ENCODE assay signal across 1 cellular context in the genomic region with DNA sequence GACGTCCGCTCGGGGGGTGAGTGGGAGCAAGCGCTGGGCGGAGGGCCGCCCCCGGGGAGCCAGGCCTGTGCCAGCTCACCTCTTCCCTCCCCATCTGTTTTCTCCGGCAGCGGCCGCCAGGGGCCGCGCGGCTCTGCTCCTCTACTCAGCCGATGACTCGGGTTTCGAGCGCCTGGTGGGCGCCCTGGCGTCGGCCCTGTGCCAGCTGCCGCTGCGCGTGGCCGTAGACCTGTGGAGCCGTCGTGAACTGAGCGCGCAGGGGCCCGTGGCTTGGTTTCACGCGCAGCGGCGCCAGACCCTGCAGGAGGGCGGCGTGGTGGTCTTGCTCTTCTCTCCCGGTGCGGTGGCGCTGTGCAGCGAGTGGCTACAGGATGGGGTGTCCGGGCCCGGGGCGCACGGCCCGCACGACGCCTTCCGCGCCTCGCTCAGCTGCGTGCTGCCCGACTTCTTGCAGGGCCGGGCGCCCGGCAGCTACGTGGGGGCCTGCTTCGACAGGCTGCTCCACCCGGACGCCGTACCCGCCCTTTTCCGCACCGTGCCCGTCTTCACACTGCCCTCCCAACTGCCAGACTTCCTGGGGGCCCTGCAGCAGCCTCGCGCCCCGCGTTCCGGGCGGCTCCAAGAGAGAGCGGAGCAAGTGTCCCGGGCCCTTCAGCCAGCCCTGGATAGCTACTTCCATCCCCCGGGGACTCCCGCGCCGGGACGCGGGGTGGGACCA.
TF ChIP-seq lines count a peak whose summit lies in the region.

No MANE protein-coding gene starts in this region.

TF ChIP-seq in H1, 55 proteins besides CTCF, POLR2A, EP300 and RAD21:
- no peak for TF ChIP-seq JUN (IDR thresholded peaks at IDR 0.05; ENCODE audit: low read depth, low read length)
- peak; percentile 35; the same call in 1 of the 2 replicates for TF ChIP-seq TBP (IDR thresholded peaks at IDR 0.05; ENCODE audit: low read depth, low read length)
- TF ChIP-seq KDM5A (IDR thresholded peaks at IDR 0.05; ENCODE audit: low read length): no peak
- TF ChIP-seq, protein P1, sequence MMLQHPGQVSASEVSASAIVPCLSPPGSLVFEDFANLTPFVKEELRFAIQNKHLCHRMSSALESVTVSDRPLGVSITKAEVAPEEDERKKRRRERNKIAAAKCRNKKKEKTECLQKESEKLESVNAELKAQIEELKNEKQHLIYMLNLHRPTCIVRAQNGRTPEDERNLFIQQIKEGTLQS (IDR thresholded peaks at IDR 0.05; ENCODE audit: insufficient read depth, low read depth, low read length): no peak
- TF ChIP-seq SUZ12 (IDR thresholded peaks at IDR 0.05; ENCODE audit: low read length): 0 out of 2 replicates have a peak, but pooled peaks have one; percentile 2
- no peak for TF ChIP-seq CHD2 (IDR thresholded peaks at IDR 0.05; ENCODE audit: low read length)
- no peak for TF ChIP-seq FOSL1 (IDR thresholded peaks at IDR 0.05; ENCODE audit: insufficient read depth, low read depth, low read length)
- TF ChIP-seq SAP30 (IDR thresholded peaks at IDR 0.05; ENCODE audit: insufficient read depth, insufficient replicate concordance, low read length): no peak
- TF ChIP-seq TAF7 (optimal IDR thresholded peaks at IDR 0.05; ENCODE audit: borderline replicate concordance, low read depth, low read length): peak; percentile 26
- TF ChIP-seq BACH1 (IDR thresholded peaks at IDR 0.05; ENCODE audit: low read length): peak; percentile 18; the same call in 1 of the 2 replicates
- peak; percentile 54 for TF ChIP-seq RNF2 (IDR thresholded peaks at IDR 0.05; ENCODE audit: borderline replicate concordance, low read depth, low read length, missing control alignments, poor library complexity, severe bottlenecking)
- TF ChIP-seq HDAC2 (IDR thresholded peaks at IDR 0.05; ENCODE audit: borderline replicate concordance in 1 of 2, low read depth in 2 of 2, low read length in 2 of 2): no peak
- 0 out of 2 replicates have a peak, but pooled peaks have one; percentile 11 for TF ChIP-seq SP4 (IDR thresholded peaks at IDR 0.05; ENCODE audit: low read length)
- TF ChIP-seq RFX5 (IDR thresholded peaks at IDR 0.05; ENCODE audit: borderline replicate concordance, low read depth, low read length): no peak
- TF ChIP-seq, protein P2, sequence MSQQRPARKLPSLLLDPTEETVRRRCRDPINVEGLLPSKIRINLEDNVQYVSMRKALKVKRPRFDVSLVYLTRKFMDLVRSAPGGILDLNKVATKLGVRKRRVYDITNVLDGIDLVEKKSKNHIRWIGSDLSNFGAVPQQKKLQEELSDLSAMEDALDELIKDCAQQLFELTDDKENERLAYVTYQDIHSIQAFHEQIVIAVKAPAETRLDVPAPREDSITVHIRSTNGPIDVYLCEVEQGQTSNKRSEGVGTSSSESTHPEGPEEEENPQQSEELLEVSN (IDR thresholded peaks at IDR 0.05): peak; percentile 96
- TF ChIP-seq, protein P3, sequence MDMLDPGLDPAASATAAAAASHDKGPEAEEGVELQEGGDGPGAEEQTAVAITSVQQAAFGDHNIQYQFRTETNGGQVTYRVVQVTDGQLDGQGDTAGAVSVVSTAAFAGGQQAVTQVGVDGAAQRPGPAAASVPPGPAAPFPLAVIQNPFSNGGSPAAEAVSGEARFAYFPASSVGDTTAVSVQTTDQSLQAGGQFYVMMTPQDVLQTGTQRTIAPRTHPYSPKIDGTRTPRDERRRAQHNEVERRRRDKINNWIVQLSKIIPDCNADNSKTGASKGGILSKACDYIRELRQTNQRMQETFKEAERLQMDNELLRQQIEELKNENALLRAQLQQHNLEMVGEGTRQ (IDR thresholded peaks at IDR 0.05; ENCODE audit: low read length): no peak
- TF ChIP-seq, protein P4, sequence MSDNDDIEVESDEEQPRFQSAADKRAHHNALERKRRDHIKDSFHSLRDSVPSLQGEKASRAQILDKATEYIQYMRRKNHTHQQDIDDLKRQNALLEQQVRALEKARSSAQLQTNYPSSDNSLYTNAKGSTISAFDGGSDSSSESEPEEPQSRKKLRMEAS (IDR thresholded peaks at IDR 0.05): peak; percentile 82
- no peak for TF ChIP-seq CTBP2 (IDR thresholded peaks at IDR 0.05; ENCODE audit: borderline replicate concordance, insufficient read depth, insufficient read length, low read length)
- TF ChIP-seq GTF2F1 (IDR thresholded peaks at IDR 0.05; ENCODE audit: borderline replicate concordance, low read depth, low read length): 0 out of 2 replicates have a peak, but pooled peaks have one; percentile 41
- TF ChIP-seq KDM4A (IDR thresholded peaks at IDR 0.05; ENCODE audit: low read depth, low read length, severe bottlenecking): peak; percentile 83
- TF ChIP-seq BCL11A (IDR thresholded peaks at IDR 0.05; ENCODE audit: low read depth in 2 of 2, low read length in 2 of 2): no peak
- TF ChIP-seq SIN3A (conservative IDR thresholded peaks at IDR 0.05 in 1 of 2, IDR thresholded peaks at IDR 0.05 in 1 of 2; ENCODE audit: low read depth in 1 of 2, low read length in 2 of 2): peak in 1 of 2 experiments; percentile 57; a peak in 2 of 4 replicates
- peak; percentile 55; the same call in 1 of the 2 replicates for TF ChIP-seq TAF1 (IDR thresholded peaks at IDR 0.05; ENCODE audit: low read depth, low read length)
- TF ChIP-seq MAFK (IDR thresholded peaks at IDR 0.05; ENCODE audit: low read depth, low read length): no peak
- peak; percentile 52; the same call in 1 of the 2 replicates for TF ChIP-seq JUND (IDR thresholded peaks at IDR 0.05; ENCODE audit: low read length)
- TF ChIP-seq PHF8 (conservative IDR thresholded peaks at IDR 0.05; ENCODE audit: low read depth, low read length): peak; percentile 47; the same call in 1 of the 2 replicates
- no peak for TF ChIP-seq ZNF274 (IDR thresholded peaks at IDR 0.05; ENCODE audit: borderline replicate concordance, extremely low read depth, low read length)
- no peak for TF ChIP-seq NANOG (IDR thresholded peaks at IDR 0.05; ENCODE audit: insufficient read depth, low read depth, low read length, poor library complexity, severe bottlenecking)
- TF ChIP-seq BRCA1 (IDR thresholded peaks at IDR 0.05; ENCODE audit: low read depth, low read length): no peak
- 0 out of 2 replicates have a peak, but pooled peaks have one; percentile 6 for TF ChIP-seq TCF12 (IDR thresholded peaks at IDR 0.05; ENCODE audit: low read depth, low read length)
- TF ChIP-seq KDM1A (IDR thresholded peaks at IDR 0.05; ENCODE audit: borderline replicate concordance, low read length): no peak
- no peak for TF ChIP-seq CEBPB (IDR thresholded peaks at IDR 0.05; ENCODE audit: low read depth, low read length)
- peak; percentile 77 for TF ChIP-seq CREB1 (IDR thresholded peaks at IDR 0.05)
- no peak for TF ChIP-seq HDAC6 (IDR thresholded peaks at IDR 0.05; ENCODE audit: low read depth, low read length)
